ENCODE assay signal across 24 cellular contexts in genomic region chr7:135537453-135537852, GRCh38.
"Had no signal": no experiment of that assay in that cellular context is flagged by ENCODE, and none has a peak within 500 bp of the region (broad histone marks: within the 10 kb centered on the region; RNA-seq: fewer than 3 reads in every experiment).

No MANE protein-coding gene starts in this region.

- H3K4me3 ChIP-seq: heart left ventricle, left ventricle myocardium inferior, pancreas, prostate gland, sigmoid colon, spleen, suprapubic skin, thoracic aorta, tibial artery, upper lobe of right lung had no signal

- H3K4me1 ChIP-seq: left ventricle myocardium inferior, pancreas, prostate gland, sigmoid colon, suprapubic skin, tibial artery, upper lobe of right lung had no signal

- H3K9me3 ChIP-seq: heart left ventricle, left ventricle myocardium inferior, pancreas, prostate gland, sigmoid colon, spleen, suprapubic skin, thoracic aorta, tibial artery, upper lobe of right lung had no signal

- H3K36me3 Mint-ChIP-seq: immature natural killer cell; memory B cell; naive thymus-derived CD8-positive, alpha-beta T cell; stimulated activated effector memory CD8-positive, alpha-beta T cell treated with anti-CD3 and anti-CD28 coated beads, Interleukin-12 subunit alpha, Interleukin-12 subunit beta, amount 100 ng/mL, for 72 hours had no signal

- H3K27ac ChIP-seq: heart left ventricle, left ventricle myocardium inferior, pancreas, prostate gland, sigmoid colon, spleen, suprapubic skin, thoracic aorta, tibial artery, upper lobe of right lung had no signal

- H3K9me3 Mint-ChIP-seq: immature natural killer cell; memory B cell; naive thymus-derived CD8-positive, alpha-beta T cell; nephron; neural crest cell; stimulated activated effector memory CD8-positive, alpha-beta T cell treated with anti-CD3 and anti-CD28 coated beads, Interleukin-12 subunit alpha, Interleukin-12 subunit beta, amount 100 ng/mL, for 72 hours; stimulated activated naive CD8-positive, alpha-beta T cell treated with anti-CD3 and anti-CD28 coated beads, Interleukin-15, Interleukin-2, amounts not matched to agents 100 ng/mL and 50 ng/mL, for 24 hours had no signal

- H3K4me1 Mint-ChIP-seq: immature natural killer cell; naive thymus-derived CD8-positive, alpha-beta T cell; stimulated activated effector memory CD8-positive, alpha-beta T cell treated with anti-CD3 and anti-CD28 coated beads, Interleukin-12 subunit alpha, Interleukin-12 subunit beta, amount 100 ng/mL, for 72 hours had no signal

- H3K36me3 ChIP-seq: heart left ventricle, left ventricle myocardium inferior, pancreas, prostate gland, sigmoid colon, spleen, suprapubic skin, thoracic aorta, tibial artery, upper lobe of right lung had no signal

- H3K27ac Mint-ChIP-seq: immature natural killer cell; memory B cell; naive thymus-derived CD8-positive, alpha-beta T cell; stimulated activated effector memory CD8-positive, alpha-beta T cell treated with anti-CD3 and anti-CD28 coated beads, Interleukin-12 subunit alpha, Interleukin-12 subunit beta, amount 100 ng/mL, for 72 hours; stimulated activated naive CD8-positive, alpha-beta T cell treated with anti-CD3 and anti-CD28 coated beads, Interleukin-15, Interleukin-2, amounts not matched to agents 100 ng/mL and 50 ng/mL, for 24 hours had no signal

- H3K27me3 ChIP-seq: heart left ventricle, pancreas, sigmoid colon, spleen, suprapubic skin, tibial artery, upper lobe of right lung had no signal

- H3K4me3 Mint-ChIP-seq: immature natural killer cell; memory B cell; naive thymus-derived CD8-positive, alpha-beta T cell; nephron; neural crest cell; stimulated activated effector memory CD8-positive, alpha-beta T cell treated with anti-CD3 and anti-CD28 coated beads, Interleukin-12 subunit alpha, Interleukin-12 subunit beta, amount 100 ng/mL, for 72 hours; stimulated activated naive CD8-positive, alpha-beta T cell treated with anti-CD3 and anti-CD28 coated beads, Interleukin-15, Interleukin-2, amounts not matched to agents 100 ng/mL and 50 ng/mL, for 24 hours had no signal

- DNase-seq: heart left ventricle; hypothalamus; immature natural killer cell; kidney; left ventricle myocardium inferior; naive thymus-derived CD8-positive, alpha-beta T cell; pancreas; posterior cingulate gyrus; retina; right cardiac atrium; sigmoid colon; spleen; stimulated activated CD4-positive, alpha-beta T cell treated with anti-CD3 and anti-CD28 coated beads, Interleukin-4, amount 100 ng/mL, for 24 hours; stimulated activated naive CD4-positive, alpha-beta T cell; tibial artery; upper lobe of right lung had no signal
